1 cellular context compared by ENCODE assay signal in the genomic region with DNA sequence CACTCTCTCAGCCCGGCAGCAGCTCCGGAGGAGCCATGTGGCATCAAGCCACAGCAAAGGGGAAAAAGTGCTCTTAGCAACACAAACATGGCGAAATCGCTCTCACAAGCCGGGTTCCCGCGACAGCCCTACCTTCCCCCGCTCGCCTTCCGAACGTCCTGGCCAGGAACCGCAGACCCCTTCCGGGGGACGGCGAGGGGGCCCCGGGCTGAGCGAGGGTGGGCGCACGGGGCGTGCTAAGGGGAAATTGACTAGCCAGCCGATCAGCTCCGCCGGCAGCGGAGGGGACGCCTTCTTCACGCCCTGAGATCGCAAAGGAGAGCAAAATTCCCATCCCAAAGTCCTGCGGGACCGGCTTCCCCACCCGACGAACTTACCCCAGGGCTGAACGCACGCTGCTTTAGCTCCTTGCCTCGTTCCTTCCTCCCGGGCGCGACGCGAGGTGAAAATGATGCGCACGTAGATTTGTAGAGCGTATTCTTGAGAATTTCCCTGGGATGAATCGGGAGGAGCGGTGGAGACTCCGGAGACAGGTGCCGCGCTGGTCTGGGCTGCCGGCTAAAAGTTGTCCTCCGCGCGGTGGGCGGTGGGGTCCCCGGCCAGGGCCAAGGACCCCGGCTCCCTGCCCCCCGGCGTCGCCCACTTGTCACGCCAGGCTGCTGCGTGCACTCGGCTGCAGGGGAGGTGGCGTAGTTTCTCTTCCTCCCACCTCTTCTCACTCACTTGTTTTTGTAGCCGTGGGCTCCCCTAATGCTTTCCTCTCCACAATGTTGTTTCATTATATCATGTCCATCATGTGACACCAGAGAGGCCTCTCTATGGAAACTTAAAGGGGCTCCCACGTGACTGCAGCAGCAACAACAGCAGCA.
TF ChIP-seq lines count a peak whose summit lies in the region.

No MANE protein-coding gene starts in this region.

TF ChIP-seq in GM12878, 131 proteins besides CTCF, POLR2A, EP300 and RAD21 (continued from another document and continues in another):
- TF ChIP-seq, protein P1, sequence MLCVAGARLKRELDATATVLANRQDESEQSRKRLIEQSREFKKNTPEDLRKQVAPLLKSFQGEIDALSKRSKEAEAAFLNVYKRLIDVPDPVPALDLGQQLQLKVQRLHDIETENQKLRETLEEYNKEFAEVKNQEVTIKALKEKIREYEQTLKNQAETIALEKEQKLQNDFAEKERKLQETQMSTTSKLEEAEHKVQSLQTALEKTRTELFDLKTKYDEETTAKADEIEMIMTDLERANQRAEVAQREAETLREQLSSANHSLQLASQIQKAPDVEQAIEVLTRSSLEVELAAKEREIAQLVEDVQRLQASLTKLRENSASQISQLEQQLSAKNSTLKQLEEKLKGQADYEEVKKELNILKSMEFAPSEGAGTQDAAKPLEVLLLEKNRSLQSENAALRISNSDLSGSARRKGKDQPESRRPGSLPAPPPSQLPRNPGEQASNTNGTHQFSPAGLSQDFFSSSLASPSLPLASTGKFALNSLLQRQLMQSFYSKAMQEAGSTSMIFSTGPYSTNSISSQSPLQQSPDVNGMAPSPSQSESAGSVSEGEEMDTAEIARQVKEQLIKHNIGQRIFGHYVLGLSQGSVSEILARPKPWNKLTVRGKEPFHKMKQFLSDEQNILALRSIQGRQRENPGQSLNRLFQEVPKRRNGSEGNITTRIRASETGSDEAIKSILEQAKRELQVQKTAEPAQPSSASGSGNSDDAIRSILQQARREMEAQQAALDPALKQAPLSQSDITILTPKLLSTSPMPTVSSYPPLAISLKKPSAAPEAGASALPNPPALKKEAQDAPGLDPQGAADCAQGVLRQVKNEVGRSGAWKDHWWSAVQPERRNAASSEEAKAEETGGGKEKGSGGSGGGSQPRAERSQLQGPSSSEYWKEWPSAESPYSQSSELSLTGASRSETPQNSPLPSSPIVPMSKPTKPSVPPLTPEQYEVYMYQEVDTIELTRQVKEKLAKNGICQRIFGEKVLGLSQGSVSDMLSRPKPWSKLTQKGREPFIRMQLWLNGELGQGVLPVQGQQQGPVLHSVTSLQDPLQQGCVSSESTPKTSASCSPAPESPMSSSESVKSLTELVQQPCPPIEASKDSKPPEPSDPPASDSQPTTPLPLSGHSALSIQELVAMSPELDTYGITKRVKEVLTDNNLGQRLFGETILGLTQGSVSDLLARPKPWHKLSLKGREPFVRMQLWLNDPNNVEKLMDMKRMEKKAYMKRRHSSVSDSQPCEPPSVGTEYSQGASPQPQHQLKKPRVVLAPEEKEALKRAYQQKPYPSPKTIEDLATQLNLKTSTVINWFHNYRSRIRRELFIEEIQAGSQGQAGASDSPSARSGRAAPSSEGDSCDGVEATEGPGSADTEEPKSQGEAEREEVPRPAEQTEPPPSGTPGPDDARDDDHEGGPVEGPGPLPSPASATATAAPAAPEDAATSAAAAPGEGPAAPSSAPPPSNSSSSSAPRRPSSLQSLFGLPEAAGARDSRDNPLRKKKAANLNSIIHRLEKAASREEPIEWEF (IDR thresholded peaks at IDR 0.05; ENCODE audit: insufficient replicate concordance, low read depth, low read length), result no peak
- peak; percentile 79; the same call in 1 of the 2 replicates for TF ChIP-seq TCF3 (IDR thresholded peaks at IDR 0.05; ENCODE audit: borderline replicate concordance, insufficient read depth, low read depth, low read length)
- TF ChIP-seq NFIC (IDR thresholded peaks at IDR 0.05; ENCODE audit: low read depth, low read length), result peak; percentile 72; the same call in 1 of the 2 replicates
- TF ChIP-seq NR2F1 (conservative IDR thresholded peaks at IDR 0.05), result peak; percentile 63; the same call in 1 of the 2 replicates
- TF ChIP-seq ZBED1 (IDR thresholded peaks at IDR 0.05; ENCODE audit: borderline replicate concordance), result peak; percentile 34; the same call in 1 of the 2 replicates
- TF ChIP-seq, protein P2, sequence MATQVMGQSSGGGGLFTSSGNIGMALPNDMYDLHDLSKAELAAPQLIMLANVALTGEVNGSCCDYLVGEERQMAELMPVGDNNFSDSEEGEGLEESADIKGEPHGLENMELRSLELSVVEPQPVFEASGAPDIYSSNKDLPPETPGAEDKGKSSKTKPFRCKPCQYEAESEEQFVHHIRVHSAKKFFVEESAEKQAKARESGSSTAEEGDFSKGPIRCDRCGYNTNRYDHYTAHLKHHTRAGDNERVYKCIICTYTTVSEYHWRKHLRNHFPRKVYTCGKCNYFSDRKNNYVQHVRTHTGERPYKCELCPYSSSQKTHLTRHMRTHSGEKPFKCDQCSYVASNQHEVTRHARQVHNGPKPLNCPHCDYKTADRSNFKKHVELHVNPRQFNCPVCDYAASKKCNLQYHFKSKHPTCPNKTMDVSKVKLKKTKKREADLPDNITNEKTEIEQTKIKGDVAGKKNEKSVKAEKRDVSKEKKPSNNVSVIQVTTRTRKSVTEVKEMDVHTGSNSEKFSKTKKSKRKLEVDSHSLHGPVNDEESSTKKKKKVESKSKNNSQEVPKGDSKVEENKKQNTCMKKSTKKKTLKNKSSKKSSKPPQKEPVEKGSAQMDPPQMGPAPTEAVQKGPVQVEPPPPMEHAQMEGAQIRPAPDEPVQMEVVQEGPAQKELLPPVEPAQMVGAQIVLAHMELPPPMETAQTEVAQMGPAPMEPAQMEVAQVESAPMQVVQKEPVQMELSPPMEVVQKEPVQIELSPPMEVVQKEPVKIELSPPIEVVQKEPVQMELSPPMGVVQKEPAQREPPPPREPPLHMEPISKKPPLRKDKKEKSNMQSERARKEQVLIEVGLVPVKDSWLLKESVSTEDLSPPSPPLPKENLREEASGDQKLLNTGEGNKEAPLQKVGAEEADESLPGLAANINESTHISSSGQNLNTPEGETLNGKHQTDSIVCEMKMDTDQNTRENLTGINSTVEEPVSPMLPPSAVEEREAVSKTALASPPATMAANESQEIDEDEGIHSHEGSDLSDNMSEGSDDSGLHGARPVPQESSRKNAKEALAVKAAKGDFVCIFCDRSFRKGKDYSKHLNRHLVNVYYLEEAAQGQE (IDR thresholded peaks at IDR 0.05; ENCODE audit: low read depth, low read length), result no peak
- no peak for TF ChIP-seq NR2C2 (IDR thresholded peaks at IDR 0.05; ENCODE audit: borderline replicate concordance, control insufficient read depth, insufficient read length, low read depth)
- TF ChIP-seq CBX5 (IDR thresholded peaks at IDR 0.05; ENCODE audit: low read depth), result no peak; the same call in 1 of the 2 replicates
- peak; percentile 66; the same call in 1 of the 2 replicates for TF ChIP-seq SPI1 (IDR thresholded peaks at IDR 0.05; ENCODE audit: borderline replicate concordance, insufficient read depth, low read depth, low read length)
- TF ChIP-seq, protein P3, sequence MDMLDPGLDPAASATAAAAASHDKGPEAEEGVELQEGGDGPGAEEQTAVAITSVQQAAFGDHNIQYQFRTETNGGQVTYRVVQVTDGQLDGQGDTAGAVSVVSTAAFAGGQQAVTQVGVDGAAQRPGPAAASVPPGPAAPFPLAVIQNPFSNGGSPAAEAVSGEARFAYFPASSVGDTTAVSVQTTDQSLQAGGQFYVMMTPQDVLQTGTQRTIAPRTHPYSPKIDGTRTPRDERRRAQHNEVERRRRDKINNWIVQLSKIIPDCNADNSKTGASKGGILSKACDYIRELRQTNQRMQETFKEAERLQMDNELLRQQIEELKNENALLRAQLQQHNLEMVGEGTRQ (IDR thresholded peaks at IDR 0.05; ENCODE audit: borderline replicate concordance, low read depth, low read length), result peak; percentile 95
- TF ChIP-seq CBFB (IDR thresholded peaks at IDR 0.05; ENCODE audit: low read depth), result peak; percentile 40; the same call in 1 of the 2 replicates
- TF ChIP-seq IRF4 (IDR thresholded peaks at IDR 0.05; ENCODE audit: low read depth, low read length), result no peak
- no peak for TF ChIP-seq SRF (IDR thresholded peaks at IDR 0.05; ENCODE audit: low read depth in 2 of 2, low read length in 2 of 2)
- TF ChIP-seq ATF7 (IDR thresholded peaks at IDR 0.05; ENCODE audit: low read depth), result peak; percentile 81
- TF ChIP-seq, protein P4, sequence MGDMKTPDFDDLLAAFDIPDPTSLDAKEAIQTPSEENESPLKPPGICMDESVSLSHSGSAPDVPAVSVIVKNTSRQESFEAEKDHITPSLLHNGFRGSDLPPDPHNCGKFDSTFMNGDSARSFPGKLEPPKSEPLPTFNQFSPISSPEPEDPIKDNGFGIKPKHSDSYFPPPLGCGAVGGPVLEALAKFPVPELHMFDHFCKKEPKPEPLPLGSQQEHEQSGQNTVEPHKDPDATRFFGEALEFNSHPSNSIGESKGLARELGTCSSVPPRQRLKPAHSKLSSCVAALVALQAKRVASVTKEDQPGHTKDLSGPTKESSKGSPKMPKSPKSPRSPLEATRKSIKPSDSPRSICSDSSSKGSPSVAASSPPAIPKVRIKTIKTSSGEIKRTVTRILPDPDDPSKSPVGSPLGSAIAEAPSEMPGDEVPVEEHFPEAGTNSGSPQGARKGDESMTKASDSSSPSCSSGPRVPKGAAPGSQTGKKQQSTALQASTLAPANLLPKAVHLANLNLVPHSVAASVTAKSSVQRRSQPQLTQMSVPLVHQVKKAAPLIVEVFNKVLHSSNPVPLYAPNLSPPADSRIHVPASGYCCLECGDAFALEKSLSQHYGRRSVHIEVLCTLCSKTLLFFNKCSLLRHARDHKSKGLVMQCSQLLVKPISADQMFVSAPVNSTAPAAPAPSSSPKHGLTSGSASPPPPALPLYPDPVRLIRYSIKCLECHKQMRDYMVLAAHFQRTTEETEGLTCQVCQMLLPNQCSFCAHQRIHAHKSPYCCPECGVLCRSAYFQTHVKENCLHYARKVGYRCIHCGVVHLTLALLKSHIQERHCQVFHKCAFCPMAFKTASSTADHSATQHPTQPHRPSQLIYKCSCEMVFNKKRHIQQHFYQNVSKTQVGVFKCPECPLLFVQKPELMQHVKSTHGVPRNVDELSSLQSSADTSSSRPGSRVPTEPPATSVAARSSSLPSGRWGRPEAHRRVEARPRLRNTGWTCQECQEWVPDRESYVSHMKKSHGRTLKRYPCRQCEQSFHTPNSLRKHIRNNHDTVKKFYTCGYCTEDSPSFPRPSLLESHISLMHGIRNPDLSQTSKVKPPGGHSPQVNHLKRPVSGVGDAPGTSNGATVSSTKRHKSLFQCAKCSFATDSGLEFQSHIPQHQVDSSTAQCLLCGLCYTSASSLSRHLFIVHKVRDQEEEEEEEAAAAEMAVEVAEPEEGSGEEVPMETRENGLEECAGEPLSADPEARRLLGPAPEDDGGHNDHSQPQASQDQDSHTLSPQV (IDR thresholded peaks at IDR 0.05), result no peak
- TF ChIP-seq GATAD2B (conservative IDR thresholded peaks at IDR 0.05; ENCODE audit: low read depth), result peak; percentile 95
- TF ChIP-seq MTA3 (IDR thresholded peaks at IDR 0.05; ENCODE audit: borderline replicate concordance, low read length), result no peak
- peak; percentile 59 for TF ChIP-seq MTA2 (IDR thresholded peaks at IDR 0.05; ENCODE audit: low read depth)
- TF ChIP-seq, protein P5, sequence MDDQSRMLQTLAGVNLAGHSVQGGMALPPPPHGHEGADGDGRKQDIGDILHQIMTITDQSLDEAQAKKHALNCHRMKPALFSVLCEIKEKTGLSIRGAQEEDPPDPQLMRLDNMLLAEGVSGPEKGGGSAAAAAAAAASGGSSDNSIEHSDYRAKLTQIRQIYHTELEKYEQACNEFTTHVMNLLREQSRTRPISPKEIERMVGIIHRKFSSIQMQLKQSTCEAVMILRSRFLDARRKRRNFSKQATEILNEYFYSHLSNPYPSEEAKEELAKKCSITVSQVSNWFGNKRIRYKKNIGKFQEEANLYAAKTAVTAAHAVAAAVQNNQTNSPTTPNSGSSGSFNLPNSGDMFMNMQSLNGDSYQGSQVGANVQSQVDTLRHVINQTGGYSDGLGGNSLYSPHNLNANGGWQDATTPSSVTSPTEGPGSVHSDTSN (IDR thresholded peaks at IDR 0.05; ENCODE audit: insufficient replicate concordance, low read depth, low read length), result peak; percentile 31
- TF ChIP-seq CHD1 (IDR thresholded peaks at IDR 0.05; ENCODE audit: low read depth, low read length), result peak; percentile 69; the same call in 1 of the 2 replicates
- peak; percentile 84 for TF ChIP-seq PAX5 (IDR thresholded peaks at IDR 0.05; ENCODE audit: borderline replicate concordance, low read depth, low read length)
- peak; percentile 86 for TF ChIP-seq DPF2 (IDR thresholded peaks at IDR 0.05)
- peak; percentile 93 for TF ChIP-seq BHLHE40 (IDR thresholded peaks at IDR 0.05; ENCODE audit: borderline replicate concordance in 1 of 2, low read depth in 2 of 2, low read length in 1 of 2)
- peak in 1 of 2 experiments; percentile 79; a peak in 2 of 3 replicates for TF ChIP-seq EGR1 (IDR thresholded peaks at IDR 0.05; ENCODE audit: borderline replicate concordance in 1 of 2, low read depth in 2 of 2, low read length in 2 of 2)
- TF ChIP-seq CHD4 (IDR thresholded peaks at IDR 0.05), result no peak
- TF ChIP-seq, protein P6, sequence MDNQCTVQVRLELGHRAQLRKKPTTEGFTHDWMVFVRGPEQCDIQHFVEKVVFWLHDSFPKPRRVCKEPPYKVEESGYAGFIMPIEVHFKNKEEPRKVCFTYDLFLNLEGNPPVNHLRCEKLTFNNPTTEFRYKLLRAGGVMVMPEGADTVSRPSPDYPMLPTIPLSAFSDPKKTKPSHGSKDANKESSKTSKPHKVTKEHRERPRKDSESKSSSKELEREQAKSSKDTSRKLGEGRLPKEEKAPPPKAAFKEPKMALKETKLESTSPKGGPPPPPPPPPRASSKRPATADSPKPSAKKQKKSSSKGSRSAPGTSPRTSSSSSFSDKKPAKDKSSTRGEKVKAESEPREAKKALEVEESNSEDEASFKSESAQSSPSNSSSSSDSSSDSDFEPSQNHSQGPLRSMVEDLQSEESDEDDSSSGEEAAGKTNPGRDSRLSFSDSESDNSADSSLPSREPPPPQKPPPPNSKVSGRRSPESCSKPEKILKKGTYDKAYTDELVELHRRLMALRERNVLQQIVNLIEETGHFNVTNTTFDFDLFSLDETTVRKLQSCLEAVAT (IDR thresholded peaks at IDR 0.05), result peak; percentile 77; the same call in 1 of the 2 replicates
- TF ChIP-seq RCOR1 (conservative IDR thresholded peaks at IDR 0.05; ENCODE audit: low read depth, low read length), result no peak; the same call in 1 of the 2 replicates
- TF ChIP-seq FOS (IDR thresholded peaks at IDR 0.05; ENCODE audit: borderline replicate concordance, extremely low read depth, insufficient read length), result no peak
- TF ChIP-seq STAT1 (conservative IDR thresholded peaks at IDR 0.05), result no peak
- 0 out of 2 replicates have a peak, but pooled peaks have one; percentile 9 for TF ChIP-seq RFX5 (IDR thresholded peaks at IDR 0.05; ENCODE audit: low read depth, low read length)
- TF ChIP-seq, protein P7, sequence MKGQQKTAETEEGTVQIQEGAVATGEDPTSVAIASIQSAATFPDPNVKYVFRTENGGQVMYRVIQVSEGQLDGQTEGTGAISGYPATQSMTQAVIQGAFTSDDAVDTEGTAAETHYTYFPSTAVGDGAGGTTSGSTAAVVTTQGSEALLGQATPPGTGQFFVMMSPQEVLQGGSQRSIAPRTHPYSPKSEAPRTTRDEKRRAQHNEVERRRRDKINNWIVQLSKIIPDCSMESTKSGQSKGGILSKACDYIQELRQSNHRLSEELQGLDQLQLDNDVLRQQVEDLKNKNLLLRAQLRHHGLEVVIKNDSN (IDR thresholded peaks at IDR 0.05; ENCODE audit: borderline replicate concordance, extremely low read length, insufficient read depth, low read depth, low read length), result peak; percentile 85
- TF ChIP-seq YY1 (IDR thresholded peaks at IDR 0.05; ENCODE audit: low read depth, low read length), result peak; percentile 77
- 0 out of 2 replicates have a peak, but pooled peaks have one; percentile 16 for TF ChIP-seq PML (IDR thresholded peaks at IDR 0.05; ENCODE audit: low read length)
- peak; percentile 98 for TF ChIP-seq MXI1 (IDR thresholded peaks at IDR 0.05; ENCODE audit: low read depth, low read length)
- TF ChIP-seq, protein P8, sequence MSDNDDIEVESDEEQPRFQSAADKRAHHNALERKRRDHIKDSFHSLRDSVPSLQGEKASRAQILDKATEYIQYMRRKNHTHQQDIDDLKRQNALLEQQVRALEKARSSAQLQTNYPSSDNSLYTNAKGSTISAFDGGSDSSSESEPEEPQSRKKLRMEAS (IDR thresholded peaks at IDR 0.05; ENCODE audit: low read depth, low read length), result peak; percentile 97
- TF ChIP-seq SREBF1 (IDR thresholded peaks at IDR 0.05; ENCODE audit: low read length), result no peak
- peak; percentile 9 for TF ChIP-seq HDAC6 (IDR thresholded peaks at IDR 0.05; ENCODE audit: unreplicated experiment)
- no peak for TF ChIP-seq KAT2A (conservative IDR thresholded peaks at IDR 0.05; ENCODE audit: control insufficient read depth, low read depth, low read length)
